Comparison of ENCODE assay signal across 13 cellular contexts in the genomic region with DNA sequence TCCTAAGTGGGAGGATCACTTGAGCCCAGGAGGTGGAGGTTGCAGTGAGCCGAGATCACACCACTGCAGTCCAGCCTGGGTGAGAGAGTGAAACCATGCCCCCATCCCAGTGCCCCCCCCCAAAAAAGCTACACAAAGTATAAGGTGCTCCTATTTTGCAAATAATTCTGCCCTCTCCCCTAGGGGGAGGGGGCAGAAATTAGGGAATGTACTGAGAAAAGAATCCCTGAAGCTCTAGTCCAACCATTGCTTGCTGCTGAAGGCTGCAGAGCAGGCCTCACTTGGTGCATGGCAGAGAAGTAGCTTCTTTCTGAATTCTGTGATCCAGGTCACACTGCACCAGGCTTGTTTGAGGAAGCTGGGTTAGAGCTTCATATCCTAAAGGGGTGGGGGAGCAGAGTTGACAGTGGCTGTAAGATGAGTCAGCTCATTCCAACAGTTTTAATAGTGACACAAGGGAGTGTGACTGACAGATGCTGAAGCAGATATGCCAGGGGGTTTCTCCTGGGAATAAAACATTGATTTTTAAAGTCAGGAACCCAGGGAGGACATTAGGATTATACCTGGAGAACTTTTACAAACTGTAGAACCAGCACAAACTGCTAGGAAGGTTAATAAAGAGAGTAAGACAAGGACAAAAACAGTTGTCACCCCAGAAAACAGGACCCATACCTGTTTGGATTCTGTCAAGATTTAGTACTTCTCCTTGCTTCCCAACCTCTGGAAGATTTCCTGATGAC. TPM values are rescaled to one million over a fixed set of nuclear protein-coding genes. Genes with fewer than 3 reads are reported as not detected.
DNase-seq lines count a peak whose midpoint lies in the region; ATAC-seq and TF ChIP-seq lines count a peak whose summit lies in the region.
"Had no signal": no experiment of that assay in that cellular context is flagged by ENCODE, and none has a peak within 500 bp of the region (broad histone marks: within the 10 kb centered on the region; RNA-seq: fewer than 3 reads in every experiment).

No MANE protein-coding gene starts in this region.

- no peak for TF ChIP-seq POLR2A in GM18505 (IDR thresholded peaks at IDR 0.05; ENCODE audit: borderline replicate concordance, extremely low read depth, insufficient read depth, insufficient read length)

- H3K9me3 ChIP-seq in CD4-positive, alpha-beta memory T cell (ENCODE audit: control insufficient read depth in 1 of 2, low read length in 2 of 2): no peaks in the 10 kb centered on the region
- no peaks in the 10 kb centered on the region for H3K9me3 ChIP-seq in effector memory CD4-positive, alpha-beta T cell (ENCODE audit: control insufficient read depth, low read length)
- H3K9me3 ChIP-seq: colonic mucosa had no signal

- CTCF ChIA-PET in CD4-positive, alpha-beta memory T cell (lab: Charles Lee; ENCODE audit: partially characterized antibody): interaction anchor here (0.9 to 2.7 kb wide), 3 partner anchors 12 to 34 kb away, joined by 4 to 10 read pairs (median 5); no protein-coding TSS in a partner anchor

- no peaks in the 10 kb centered on the region for H3K4me1 ChIP-seq in CD4-positive, alpha-beta memory T cell (ENCODE audit: insufficient read depth, low read length)
- no peaks in the 10 kb centered on the region for H3K4me1 ChIP-seq in effector memory CD4-positive, alpha-beta T cell (ENCODE audit: control insufficient read depth, insufficient read depth, low read length, poor library complexity, severe bottlenecking)
- H3K4me1 ChIP-seq: colonic mucosa had no signal

- no peak overlapping the region for H3K27ac ChIP-seq in CD4-positive, alpha-beta memory T cell (ENCODE audit: low read depth, low read length)
- no peak overlapping the region for H3K27ac ChIP-seq in effector memory CD4-positive, alpha-beta T cell (ENCODE audit: insufficient read depth, low read length, poor library complexity, severe bottlenecking)
- H3K27ac ChIP-seq: colonic mucosa had no signal

- intact Hi-C loops in left cardiac atrium (cut with DNase I): no loop called here
- intact Hi-C loops in Right ventricle myocardium inferior (cut with DNase I): no loop called here
- intact Hi-C loops in CD4-positive, alpha-beta memory T cell (cut with micrococcal nuclease): no loop called here

- H3K36me3 ChIP-seq in CD4-positive, alpha-beta memory T cell (ENCODE audit: insufficient read depth, low read length): no peaks in the 10 kb centered on the region
- peaks cover 21% of the 10 kb centered on the region for H3K36me3 ChIP-seq in effector memory CD4-positive, alpha-beta T cell (ENCODE audit: control insufficient read depth, insufficient read depth, low read length)

- H3K36me3 Mint-ChIP-seq in CD4-positive, alpha-beta memory T cell: peaks cover 53% of the 10 kb centered on the region in 2 donors

- H3K4me3 Mint-ChIP-seq in CD4-positive, alpha-beta memory T cell: no peak overlapping the region
- H3K4me3 Mint-ChIP-seq: stimulated activated memory B cell treated with anti-CD40 and anti-IgM and Interleukin-4, amounts not matched to agents 10 μg/mL and 1 μg/mL and 100 μg/mL, for 72 hours had no signal

- H3K4me1 Mint-ChIP-seq in CD4-positive, alpha-beta memory T cell: no peaks in the 10 kb centered on the region
- H3K4me1 Mint-ChIP-seq: stimulated activated memory B cell treated with anti-CD40 and anti-IgM and Interleukin-4, amounts not matched to agents 10 μg/mL and 1 μg/mL and 100 μg/mL, for 72 hours had no signal

- ATAC-seq in left cardiac atrium (peak; percentile 59 to 77), Right ventricle myocardium inferior (no peak), esophagus mucosa (peak; percentile 69), HG03175 (IDR thresholded peaks at IDR 0.05; ENCODE audit: unreplicated experiment) (no peak), GM18505 (IDR thresholded peaks at IDR 0.05; ENCODE audit: unreplicated experiment) (no peak)
- ATAC-seq: stimulated activated memory B cell treated with anti-CD40 and anti-IgM and Interleukin-4, amounts not matched to agents 10 μg/mL and 1 μg/mL and 100 μg/mL, for 72 hours had no signal

- H3K27me3 Mint-ChIP-seq in CD4-positive, alpha-beta memory T cell: no peaks in the 10 kb centered on the region
- H3K27me3 Mint-ChIP-seq: stimulated activated memory B cell treated with anti-CD40 and anti-IgM and Interleukin-4, amounts not matched to agents 10 μg/mL and 1 μg/mL and 100 μg/mL, for 72 hours had no signal

- DNase-seq in left cardiac atrium (no peak), Right ventricle myocardium inferior (ENCODE audit: missing footprints) (no peak), OCI-M2 (lab: John Stamatoyannopoulos, UW; ENCODE audit: unreplicated experiment) (peak; percentile 62)
- DNase-seq in CD4-positive, alpha-beta memory T cell: no peak
- no peak for DNase-seq in effector memory CD4-positive, alpha-beta T cell
- DNase-seq: activated T-cell treated with anti-CD3 and anti-CD28 coated beads, Interleukin-2, amount 50 U/mL, for 1 hour; colonic mucosa; right cardiac atrium; SHP77 treated with DMSO at 0.1 percent for 48 hours had no signal

- H3K9me3 Mint-ChIP-seq in CD4-positive, alpha-beta memory T cell: no peaks in the 10 kb centered on the region
- H3K9me3 Mint-ChIP-seq: stimulated activated memory B cell treated with anti-CD40 and anti-IgM and Interleukin-4, amounts not matched to agents 10 μg/mL and 1 μg/mL and 100 μg/mL, for 72 hours had no signal

- no peak overlapping the region for H3K4me3 ChIP-seq in CD4-positive, alpha-beta memory T cell (ENCODE audit: low read length in 2 of 2)
- no peak overlapping the region for H3K4me3 ChIP-seq in effector memory CD4-positive, alpha-beta T cell (ENCODE audit: insufficient read depth, low read depth, low read length, poor library complexity, severe bottlenecking)
- H3K4me3 ChIP-seq: colonic mucosa had no signal

- POLR2A ChIA-PET in CD4-positive, alpha-beta memory T cell (lab: Charles Lee; ENCODE audit: partially characterized antibody): no interaction called here

- no peak overlapping the region for H3K27ac Mint-ChIP-seq in CD4-positive, alpha-beta memory T cell
- H3K27ac Mint-ChIP-seq: stimulated activated memory B cell treated with anti-CD40 and anti-IgM and Interleukin-4, amounts not matched to agents 10 μg/mL and 1 μg/mL and 100 μg/mL, for 72 hours had no signal

- H3K27me3 ChIP-seq in CD4-positive, alpha-beta memory T cell (ENCODE audit: insufficient read depth, low read length): no peaks in the 10 kb centered on the region
- H3K27me3 ChIP-seq in effector memory CD4-positive, alpha-beta T cell (replicated peaks; ENCODE audit: control insufficient read depth, insufficient read depth, low read length, poor library complexity, severe bottlenecking): no peaks in the 10 kb centered on the region
- H3K27me3 ChIP-seq: colonic mucosa had no signal

RNA-seq across cellular contexts. Expression of gene STRIP2, which starts 32.8 kb away (rescaled TPM):
- total RNA-seq in left cardiac atrium: 10 to 100 TPM; 12.1 to 15.3 TPM
- 22.0 TPM for total RNA-seq in Right ventricle myocardium inferior
- total RNA-seq in esophagus mucosa: 3.4 TPM
- total RNA-seq in CD4-positive, alpha-beta memory T cell: under 1 TPM; 0.20 to 0.22 TPM
- not detected for polyA plus RNA-seq in CD4-positive, alpha-beta memory T cell

Comparison
In these comparisons a context has a peak if more than half of its experiments do, and no peak if none do; other contexts are left out.
1. ATAC-seq: peak in left cardiac atrium (2 of 2) and esophagus mucosa (single experiment); none in Right ventricle myocardium inferior (single experiment), HG03175 (single experiment) and GM18505 (single experiment).